22 cellular contexts compared by ENCODE assay signal in the genomic region with DNA sequence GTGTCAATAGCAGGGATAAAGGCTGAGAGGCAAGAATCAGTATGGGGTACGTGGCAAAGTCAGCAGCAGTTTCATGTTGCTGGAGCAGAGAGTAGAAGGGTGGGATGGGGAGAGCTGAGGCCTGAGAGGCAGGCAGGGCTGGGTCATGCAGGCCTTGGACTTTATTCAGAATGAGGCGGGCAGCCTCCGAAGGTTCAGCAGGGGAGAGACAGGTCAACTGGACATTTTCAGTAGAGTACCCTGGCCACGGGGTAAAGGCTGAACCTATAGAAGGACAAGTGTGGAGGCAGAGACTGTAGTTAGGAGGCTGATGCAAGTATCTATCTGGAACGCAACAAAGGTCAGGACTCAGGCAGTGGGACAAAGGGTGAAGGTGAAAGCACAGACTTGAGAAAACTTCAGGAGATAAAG.
"Had no signal": no experiment of that assay in that cellular context is flagged by ENCODE, and none has a peak within 500 bp of the region (broad histone marks: within the 10 kb centered on the region; RNA-seq: fewer than 3 reads in every experiment).

No MANE protein-coding gene starts in this region.

- H3K27ac ChIP-seq: foreskin keratinocyte, left ventricle myocardium inferior, pancreas, psoas muscle, stomach had no signal

- H3K36me3 ChIP-seq: pancreas, stomach had no signal

- ATAC-seq: foreskin keratinocyte; left cardiac atrium; naive thymus-derived CD4-positive, alpha-beta T cell; pancreas; psoas muscle; sciatic nerve had no signal

- H3K36me3 Mint-ChIP-seq: immature natural killer cell; naive thymus-derived CD4-positive, alpha-beta T cell had no signal

- H3K9me3 ChIP-seq: left ventricle myocardium inferior, pancreas, psoas muscle, stomach had no signal

- H3K4me3 Mint-ChIP-seq: dendritic cell treated with granulocyte-macrophage colony-stimulating factor and Interleukin-4, amounts not matched to agents 40 ng/mL and 50 ng/mL, for 4 days; immature natural killer cell; naive thymus-derived CD4-positive, alpha-beta T cell had no signal

- H3K27me3 ChIP-seq: foreskin keratinocyte, pancreas, stomach had no signal

- DNase-seq: cerebellar nuclear complex; erythroblast; foreskin keratinocyte; immature natural killer cell; kidney; left cardiac atrium; left ventricle myocardium inferior; mesendoderm; naive thymus-derived CD4-positive, alpha-beta T cell; occipital lobe; pancreas; psoas muscle; retina; stimulated activated CD4-positive, alpha-beta T cell treated with anti-CD3 and anti-CD28 coated beads, Interleukin-2, amount 100 ng/mL, for 24 hours; stimulated activated naive CD4-positive, alpha-beta T cell; stomach; substantia nigra; trophoblast cell had no signal

- H3K4me1 ChIP-seq: foreskin keratinocyte, left ventricle myocardium inferior, pancreas, psoas muscle, stomach had no signal

- H3K4me3 ChIP-seq: left ventricle myocardium inferior, lung, pancreas, psoas muscle, skin epidermis, stomach had no signal

- H3K4me1 Mint-ChIP-seq: immature natural killer cell had no signal

- H3K27ac Mint-ChIP-seq: dendritic cell treated with granulocyte-macrophage colony-stimulating factor and Interleukin-4, amounts not matched to agents 40 ng/mL and 50 ng/mL, for 4 days had no signal

- H3K9me3 Mint-ChIP-seq: dendritic cell treated with granulocyte-macrophage colony-stimulating factor and Interleukin-4, amounts not matched to agents 40 ng/mL and 50 ng/mL, for 4 days; immature natural killer cell; naive thymus-derived CD4-positive, alpha-beta T cell had no signal
